ENCODE assay signal across 2 cellular contexts in the genomic region with DNA sequence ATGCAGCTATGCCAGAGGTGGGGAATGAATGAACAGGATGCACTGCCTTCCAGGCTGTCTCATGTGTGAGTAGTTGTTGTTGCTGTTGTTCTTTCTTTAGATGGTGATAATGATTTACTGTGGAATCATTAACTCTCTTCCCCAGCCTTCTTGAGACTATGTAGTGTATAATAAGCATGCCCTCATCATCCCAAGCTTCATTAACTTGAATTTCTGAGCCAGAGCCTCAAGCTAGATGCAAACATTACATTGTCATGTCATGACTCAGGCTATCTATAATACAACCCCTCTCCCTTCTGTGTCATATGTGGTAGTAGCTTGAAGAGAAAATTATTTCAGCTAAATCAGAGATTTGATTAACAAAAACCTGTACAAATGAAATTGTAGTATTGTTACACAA.
TF ChIP-seq lines count a peak whose summit lies in the region.

No MANE protein-coding gene starts in this region.

TF ChIP-seq in IMR-90, 13 proteins besides CTCF, POLR2A, EP300 and RAD21:
- no peak for TF ChIP-seq BHLHE40 (IDR thresholded peaks at IDR 0.05; ENCODE audit: low read depth, low read length)
- TF ChIP-seq RCOR1 (IDR thresholded peaks at IDR 0.05; ENCODE audit: insufficient replicate concordance, low read length), result no peak

TF ChIP-seq in endothelial cell of umbilical vein, 7 proteins besides CTCF, POLR2A, EP300 and RAD21:
- TF ChIP-seq GATA2 (IDR thresholded peaks at IDR 0.05; ENCODE audit: insufficient read depth, insufficient read length, low read depth, low read length) (no peak), FOS (IDR thresholded peaks at IDR 0.05; ENCODE audit: borderline replicate concordance, insufficient read depth, low read length) (no peak), POLR2AphosphoS5 (IDR thresholded peaks at IDR 0.05; ENCODE audit: insufficient read depth, low read depth, low read length) (no peak), MYC (IDR thresholded peaks at IDR 0.05; ENCODE audit: low read depth, low read length) (no peak), EZH2 (IDR thresholded peaks at IDR 0.05; ENCODE audit: borderline replicate concordance, low read depth, low read length, severe bottlenecking) (no peak), JUN (IDR thresholded peaks at IDR 0.05; ENCODE audit: borderline replicate concordance, insufficient read depth, insufficient read length, low read depth) (no peak)
- TF ChIP-seq, protein P1, sequence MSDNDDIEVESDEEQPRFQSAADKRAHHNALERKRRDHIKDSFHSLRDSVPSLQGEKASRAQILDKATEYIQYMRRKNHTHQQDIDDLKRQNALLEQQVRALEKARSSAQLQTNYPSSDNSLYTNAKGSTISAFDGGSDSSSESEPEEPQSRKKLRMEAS (IDR thresholded peaks at IDR 0.05; ENCODE audit: insufficient read depth, insufficient read length), result no peak
